ENCODE assay signal across 22 cellular contexts in the genomic region with DNA sequence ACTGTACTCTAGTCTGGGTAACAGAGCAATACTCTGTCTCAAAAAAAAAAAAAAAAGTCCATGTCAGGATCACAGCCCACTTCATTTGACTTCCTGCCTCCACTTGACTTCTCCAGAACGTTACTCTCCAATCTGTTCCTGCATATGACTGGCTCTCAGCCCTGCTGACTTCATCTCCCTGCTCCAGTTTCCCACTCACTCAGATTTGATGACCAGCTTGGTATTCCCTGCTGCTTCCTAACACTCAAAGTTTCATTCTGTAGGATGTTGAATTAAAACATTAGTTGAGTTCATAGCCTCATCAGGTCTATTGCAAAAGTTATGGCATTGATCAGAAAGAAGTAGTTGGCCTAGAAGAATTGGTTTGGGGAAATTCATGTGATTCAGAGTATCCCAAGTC.
"Had no signal": no experiment of that assay in that cellular context is flagged by ENCODE, and none has a peak within 500 bp of the region (broad histone marks: within the 10 kb centered on the region; RNA-seq: fewer than 3 reads in every experiment).

No MANE protein-coding gene starts in this region.

- ATAC-seq: activated T-cell treated with anti-CD3 and anti-CD28 coated beads, Interleukin-2, amount 50 U/mL, for 72 hours; gastroesophageal sphincter; left ventricle myocardium superior; stimulated activated naive B cell treated with anti-CD40 and anti-IgM and Interleukin-4, amounts not matched to agents 10 μg/mL and 1 μg/mL and 100 μg/mL, for 72 hours had no signal

- DNase-seq: activated CD4-positive, alpha-beta T cell treated with anti-CD3 and anti-CD28 coated beads, Interleukin-2, amount 50 U/mL, for 4 hours; activated effector memory CD4-positive, alpha-beta T cell treated with anti-CD3 and anti-CD28 coated beads, Interleukin-2, amount 50 U/mL, for 16 hours; activated naive CD4-positive, alpha-beta T cell treated with anti-CD3 and anti-CD28 coated beads, Interleukin-2, amount 50 U/mL, for 16 hours; activated T-cell treated with anti-CD3 and anti-CD28 coated beads, Interleukin-2, amount 50 U/mL, for 72 hours; erythroblast; heart left ventricle; left ventricle myocardium superior; naive B cell; stimulated activated CD4-positive, alpha-beta T cell treated with anti-CD3 and anti-CD28 coated beads, Interleukin-4, amount 100 ng/mL, for 24 hours; stimulated activated naive B cell treated with anti-CD40 and anti-IgM and Interleukin-4, amounts not matched to agents 10 μg/mL and 1 μg/mL and 100 μg/mL, for 72 hours; upper lobe of left lung had no signal

- H3K27me3 ChIP-seq: ascending aorta, breast epithelium, gastroesophageal sphincter, heart left ventricle, right atrium auricular region, upper lobe of left lung had no signal

- H3K9me3 Mint-ChIP-seq: activated T-cell treated with anti-CD3 and anti-CD28 coated beads, Interleukin-2, amount 50 U/mL, for 72 hours; memory B cell; naive B cell; neural crest cell; stimulated activated naive B cell treated with anti-CD40 and anti-IgM and Interleukin-4, amounts not matched to agents 10 μg/mL and 1 μg/mL and 100 μg/mL, for 72 hours; T-helper 2 cell treated with Interferon-gamma antibody and Interleukin-4, amounts not matched to agents 5 μg/mL and 100 μg/mL, for 36 hours had no signal

- H3K9me3 ChIP-seq: ascending aorta, breast epithelium, gastroesophageal sphincter, heart left ventricle, right atrium auricular region, thoracic aorta, upper lobe of left lung had no signal

- H3K36me3 Mint-ChIP-seq: memory B cell; naive B cell; stimulated activated naive B cell treated with anti-CD40 and anti-IgM and Interleukin-4, amounts not matched to agents 10 μg/mL and 1 μg/mL and 100 μg/mL, for 72 hours had no signal

- H3K4me3 Mint-ChIP-seq: activated T-cell treated with anti-CD3 and anti-CD28 coated beads, Interleukin-2, amount 50 U/mL, for 72 hours; memory B cell; neural crest cell; stimulated activated naive B cell treated with anti-CD40 and anti-IgM and Interleukin-4, amounts not matched to agents 10 μg/mL and 1 μg/mL and 100 μg/mL, for 72 hours; T-helper 2 cell treated with Interferon-gamma antibody and Interleukin-4, amounts not matched to agents 5 μg/mL and 100 μg/mL, for 36 hours had no signal

- H3K27ac ChIP-seq: ascending aorta, coronary artery, gastroesophageal sphincter, right atrium auricular region, thoracic aorta, upper lobe of left lung had no signal

- H3K4me1 ChIP-seq: ascending aorta, breast epithelium, gastroesophageal sphincter, right atrium auricular region had no signal

- H3K27me3 Mint-ChIP-seq: memory B cell; naive B cell; stimulated activated naive B cell treated with anti-CD40 and anti-IgM and Interleukin-4, amounts not matched to agents 10 μg/mL and 1 μg/mL and 100 μg/mL, for 72 hours had no signal

- H3K36me3 ChIP-seq: ascending aorta, breast epithelium, gastroesophageal sphincter, heart left ventricle, right atrium auricular region, thoracic aorta, upper lobe of left lung had no signal

- H3K4me1 Mint-ChIP-seq: neural crest cell had no signal

- H3K4me3 ChIP-seq: ascending aorta, breast epithelium, coronary artery, gastroesophageal sphincter, heart left ventricle, right atrium auricular region, smooth muscle cell, thoracic aorta, upper lobe of left lung had no signal

- H3K27ac Mint-ChIP-seq: activated T-cell treated with anti-CD3 and anti-CD28 coated beads, Interleukin-2, amount 50 U/mL, for 72 hours; memory B cell; progenitor cell of endocrine pancreas; stimulated activated naive B cell treated with anti-CD40 and anti-IgM and Interleukin-4, amounts not matched to agents 10 μg/mL and 1 μg/mL and 100 μg/mL, for 72 hours; T-helper 2 cell treated with Interferon-gamma antibody and Interleukin-4, amounts not matched to agents 5 μg/mL and 100 μg/mL, for 36 hours had no signal
